ENCODE assay signal across 1 cellular context in genomic region chr19:43245848-43246247, GRCh38. TPM values are rescaled to one million over a fixed set of nuclear protein-coding genes. Genes with fewer than 3 reads are reported as not detected.
"Had no signal": no experiment of that assay in that cellular context is flagged by ENCODE, and none has a peak within 500 bp of the region (broad histone marks: within the 10 kb centered on the region; RNA-seq: fewer than 3 reads in every experiment).

No MANE protein-coding gene starts in this region.

RNA-seq across cellular contexts. Expression of gene PSG9, which starts 23.5 kb away (rescaled TPM):
- total RNA-seq: GM12878 had no signal
- polyA plus RNA-seq: GM12878 had no signal

RNA-seq across cellular contexts. Expression of gene PSG4, which starts 40.4 kb away (rescaled TPM):
- total RNA-seq: GM12878 had no signal
- polyA plus RNA-seq: GM12878 had no signal

RNA-seq across cellular contexts. Expression of gene PSG5, which starts 59.5 kb away (rescaled TPM):
- total RNA-seq: GM12878 had no signal
